17 cellular contexts compared by ENCODE assay signal in genomic region chr1:242691603-242691945, GRCh38.
A peak's percentile ranks its signal among the peaks of the same experiment; 100 is the strongest.
DNase-seq lines count a peak whose midpoint lies in the region; ATAC-seq lines count a peak whose summit lies in the region.
"Had no signal": no experiment of that assay in that cellular context is flagged by ENCODE, and none has a peak within 500 bp of the region (broad histone marks: within the 10 kb centered on the region; RNA-seq: fewer than 3 reads in every experiment).

No MANE protein-coding gene starts in this region.

- DNase-seq in DMS153 (lab: John Stamatoyannopoulos, UW) (peak; percentile 24), DMS153 treated with DMSO at 0.1 percent for 48 hours (lab: John Stamatoyannopoulos, UW; ENCODE audit: unreplicated experiment) (no peak), NCI-H774 (lab: John Stamatoyannopoulos, UW) (peak; percentile 28), substantia nigra (lab: John Stamatoyannopoulos, UW) (peak in 7 of 49 donors; percentile 1 to 63 (median 9)), NCI-H510A treated with DMSO at 0.1 percent for 48 hours (lab: John Stamatoyannopoulos, UW) (no peak)
- DNase-seq: KG1, NCI-H1105 treated with DMSO at 0.1 percent for 48 hours, NCI-H2029, NCI-H526 treated with DMSO at 0.1 percent for 48 hours, SJCRH30 had no signal

- ATAC-seq in HG03460 (IDR thresholded peaks at IDR 0.05; ENCODE audit: unreplicated experiment) (no peak), HG03095 (IDR thresholded peaks at IDR 0.05; ENCODE audit: unreplicated experiment) (no peak)
- ATAC-seq: GM12878 had no signal

- H3K27ac ChIP-seq in cingulate gyrus (ENCODE audit: low read depth, low read length) = peak overlapping the region; percentile 47
- peak overlapping the region; percentile 31 for H3K27ac ChIP-seq in substantia nigra (ENCODE audit: low read depth, low read length, poor library complexity, severe bottlenecking)
- H3K27ac ChIP-seq: 22Rv1; BLaER1 treated with 17β-estradiol and CSF1 and Interleukin-3, amounts not matched to agents 10 nM and 100 nM; RWPE1; SJCRH30 had no signal

Comparison
In these comparisons a context has a peak if more than half of its experiments do, and no peak if none do; other contexts are left out.
1. DNase-seq: peak in DMS153 (single experiment) and NCI-H774 (single experiment); none in DMS153 treated with DMSO at 0.1 percent for 48 hours (single experiment) and NCI-H510A treated with DMSO at 0.1 percent for 48 hours (single experiment).